In genomic region chr2:148658807-148659722, GRCh38 we compare ENCODE assay signal across 2 cellular contexts.
TF ChIP-seq lines count a peak whose summit lies in the region.

No MANE protein-coding gene starts in this region.

TF ChIP-seq in IMR-90, 13 proteins besides CTCF, POLR2A, EP300 and RAD21:
- TF ChIP-seq SMC3 (IDR thresholded peaks at IDR 0.05; ENCODE audit: low read depth, low read length) (no peak), RFX5 (IDR thresholded peaks at IDR 0.05; ENCODE audit: low read depth, low read length) (no peak), CHD1 (IDR thresholded peaks at IDR 0.05; ENCODE audit: low read depth, low read length) (no peak), RCOR1 (IDR thresholded peaks at IDR 0.05; ENCODE audit: insufficient replicate concordance, low read length) (no peak), NFE2L2 (IDR thresholded peaks at IDR 0.05; ENCODE audit: low read depth, low read length) (no peak), CEBPB (IDR thresholded peaks at IDR 0.05; ENCODE audit: low read depth, low read length) (no peak), FOS (IDR thresholded peaks at IDR 0.05; ENCODE audit: low read depth, low read length) (peak; percentile 78)

TF ChIP-seq in GM12878, 131 proteins besides CTCF, POLR2A, EP300 and RAD21 (continues in another document):
- TF ChIP-seq MAX (IDR thresholded peaks at IDR 0.05; ENCODE audit: low read depth, low read length): no peak
- no peak for TF ChIP-seq RCOR1 (conservative IDR thresholded peaks at IDR 0.05; ENCODE audit: low read depth, low read length)
- no peak for TF ChIP-seq ZNF274 (IDR thresholded peaks at IDR 0.05; ENCODE audit: insufficient read depth, insufficient read length)
- no peak for TF ChIP-seq EZH2 (IDR thresholded peaks at IDR 0.05; ENCODE audit: borderline replicate concordance, control insufficient read depth, low read depth, low read length)
- TF ChIP-seq SIN3A (IDR thresholded peaks at IDR 0.05; ENCODE audit: low read depth, low read length): no peak
- TF ChIP-seq, protein P1, sequence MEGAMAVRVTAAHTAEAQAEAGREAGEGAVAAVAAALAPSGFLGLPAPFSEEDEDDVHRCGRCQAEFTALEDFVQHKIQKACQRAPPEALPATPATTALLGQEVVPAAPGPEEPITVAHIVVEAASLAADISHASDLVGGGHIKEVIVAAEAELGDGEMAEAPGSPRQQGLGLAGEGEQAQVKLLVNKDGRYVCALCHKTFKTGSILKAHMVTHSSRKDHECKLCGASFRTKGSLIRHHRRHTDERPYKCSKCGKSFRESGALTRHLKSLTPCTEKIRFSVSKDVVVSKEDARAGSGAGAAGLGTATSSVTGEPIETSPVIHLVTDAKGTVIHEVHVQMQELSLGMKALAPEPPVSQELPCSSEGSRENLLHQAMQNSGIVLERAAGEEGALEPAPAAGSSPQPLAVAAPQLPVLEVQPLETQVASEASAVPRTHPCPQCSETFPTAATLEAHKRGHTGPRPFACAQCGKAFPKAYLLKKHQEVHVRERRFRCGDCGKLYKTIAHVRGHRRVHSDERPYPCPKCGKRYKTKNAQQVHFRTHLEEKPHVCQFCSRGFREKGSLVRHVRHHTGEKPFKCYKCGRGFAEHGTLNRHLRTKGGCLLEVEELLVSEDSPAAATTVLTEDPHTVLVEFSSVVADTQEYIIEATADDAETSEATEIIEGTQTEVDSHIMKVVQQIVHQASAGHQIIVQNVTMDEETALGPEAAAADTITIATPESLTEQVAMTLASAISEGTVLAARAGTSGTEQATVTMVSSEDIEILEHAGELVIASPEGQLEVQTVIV (IDR thresholded peaks at IDR 0.05; ENCODE audit: borderline replicate concordance, partially characterized antibody): no peak
- TF ChIP-seq ZNF207 (IDR thresholded peaks at IDR 0.05; ENCODE audit: borderline replicate concordance): no peak
- TF ChIP-seq SMC3 (IDR thresholded peaks at IDR 0.05; ENCODE audit: borderline replicate concordance, low read length): no peak
- TF ChIP-seq NFYA (IDR thresholded peaks at IDR 0.05; ENCODE audit: borderline replicate concordance, low read depth, low read length): no peak
- no peak for TF ChIP-seq ESRRA (IDR thresholded peaks at IDR 0.05; ENCODE audit: low read length)
- no peak for TF ChIP-seq IRF4 (IDR thresholded peaks at IDR 0.05; ENCODE audit: low read depth, low read length)
- peak; percentile 84 for TF ChIP-seq SPI1 (IDR thresholded peaks at IDR 0.05; ENCODE audit: borderline replicate concordance, insufficient read depth, low read depth, low read length)
- TF ChIP-seq ZBED1 (IDR thresholded peaks at IDR 0.05; ENCODE audit: borderline replicate concordance): no peak
- no peak for TF ChIP-seq ZNF24 (IDR thresholded peaks at IDR 0.05)
- TF ChIP-seq ETV6 (conservative IDR thresholded peaks at IDR 0.05 in 1 of 2, IDR thresholded peaks at IDR 0.05 in 1 of 2; ENCODE audit: borderline replicate concordance in 1 of 2, low read depth in 1 of 2): no peak
- no peak for TF ChIP-seq SREBF1 (IDR thresholded peaks at IDR 0.05; ENCODE audit: low read length)
- TF ChIP-seq, protein P2, sequence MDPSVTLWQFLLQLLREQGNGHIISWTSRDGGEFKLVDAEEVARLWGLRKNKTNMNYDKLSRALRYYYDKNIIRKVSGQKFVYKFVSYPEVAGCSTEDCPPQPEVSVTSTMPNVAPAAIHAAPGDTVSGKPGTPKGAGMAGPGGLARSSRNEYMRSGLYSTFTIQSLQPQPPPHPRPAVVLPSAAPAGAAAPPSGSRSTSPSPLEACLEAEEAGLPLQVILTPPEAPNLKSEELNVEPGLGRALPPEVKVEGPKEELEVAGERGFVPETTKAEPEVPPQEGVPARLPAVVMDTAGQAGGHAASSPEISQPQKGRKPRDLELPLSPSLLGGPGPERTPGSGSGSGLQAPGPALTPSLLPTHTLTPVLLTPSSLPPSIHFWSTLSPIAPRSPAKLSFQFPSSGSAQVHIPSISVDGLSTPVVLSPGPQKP (IDR thresholded peaks at IDR 0.05; ENCODE audit: low read depth, low read length): no peak
- TF ChIP-seq ZNF384 (IDR thresholded peaks at IDR 0.05; ENCODE audit: borderline replicate concordance, low read depth, low read length): no peak
- no peak for TF ChIP-seq NBN (IDR thresholded peaks at IDR 0.05)
- peak; percentile 82 for TF ChIP-seq MTA2 (IDR thresholded peaks at IDR 0.05; ENCODE audit: low read depth)
- TF ChIP-seq, protein P3, sequence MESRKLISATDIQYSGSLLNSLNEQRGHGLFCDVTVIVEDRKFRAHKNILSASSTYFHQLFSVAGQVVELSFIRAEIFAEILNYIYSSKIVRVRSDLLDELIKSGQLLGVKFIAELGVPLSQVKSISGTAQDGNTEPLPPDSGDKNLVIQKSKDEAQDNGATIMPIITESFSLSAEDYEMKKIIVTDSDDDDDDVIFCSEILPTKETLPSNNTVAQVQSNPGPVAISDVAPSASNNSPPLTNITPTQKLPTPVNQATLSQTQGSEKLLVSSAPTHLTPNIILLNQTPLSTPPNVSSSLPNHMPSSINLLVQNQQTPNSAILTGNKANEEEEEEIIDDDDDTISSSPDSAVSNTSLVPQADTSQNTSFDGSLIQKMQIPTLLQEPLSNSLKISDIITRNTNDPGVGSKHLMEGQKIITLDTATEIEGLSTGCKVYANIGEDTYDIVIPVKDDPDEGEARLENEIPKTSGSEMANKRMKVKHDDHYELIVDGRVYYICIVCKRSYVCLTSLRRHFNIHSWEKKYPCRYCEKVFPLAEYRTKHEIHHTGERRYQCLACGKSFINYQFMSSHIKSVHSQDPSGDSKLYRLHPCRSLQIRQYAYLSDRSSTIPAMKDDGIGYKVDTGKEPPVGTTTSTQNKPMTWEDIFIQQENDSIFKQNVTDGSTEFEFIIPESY (IDR thresholded peaks at IDR 0.05): no peak
- no peak for TF ChIP-seq PKNOX1 (IDR thresholded peaks at IDR 0.05)
- TF ChIP-seq CHD4 (IDR thresholded peaks at IDR 0.05): no peak
- no peak for TF ChIP-seq CHD2 (IDR thresholded peaks at IDR 0.05; ENCODE audit: borderline replicate concordance, low read depth, low read length)
- TF ChIP-seq CBX5 (IDR thresholded peaks at IDR 0.05; ENCODE audit: low read depth): no peak
- no peak for TF ChIP-seq NR2C1 (IDR thresholded peaks at IDR 0.05)
- TF ChIP-seq, protein P4, sequence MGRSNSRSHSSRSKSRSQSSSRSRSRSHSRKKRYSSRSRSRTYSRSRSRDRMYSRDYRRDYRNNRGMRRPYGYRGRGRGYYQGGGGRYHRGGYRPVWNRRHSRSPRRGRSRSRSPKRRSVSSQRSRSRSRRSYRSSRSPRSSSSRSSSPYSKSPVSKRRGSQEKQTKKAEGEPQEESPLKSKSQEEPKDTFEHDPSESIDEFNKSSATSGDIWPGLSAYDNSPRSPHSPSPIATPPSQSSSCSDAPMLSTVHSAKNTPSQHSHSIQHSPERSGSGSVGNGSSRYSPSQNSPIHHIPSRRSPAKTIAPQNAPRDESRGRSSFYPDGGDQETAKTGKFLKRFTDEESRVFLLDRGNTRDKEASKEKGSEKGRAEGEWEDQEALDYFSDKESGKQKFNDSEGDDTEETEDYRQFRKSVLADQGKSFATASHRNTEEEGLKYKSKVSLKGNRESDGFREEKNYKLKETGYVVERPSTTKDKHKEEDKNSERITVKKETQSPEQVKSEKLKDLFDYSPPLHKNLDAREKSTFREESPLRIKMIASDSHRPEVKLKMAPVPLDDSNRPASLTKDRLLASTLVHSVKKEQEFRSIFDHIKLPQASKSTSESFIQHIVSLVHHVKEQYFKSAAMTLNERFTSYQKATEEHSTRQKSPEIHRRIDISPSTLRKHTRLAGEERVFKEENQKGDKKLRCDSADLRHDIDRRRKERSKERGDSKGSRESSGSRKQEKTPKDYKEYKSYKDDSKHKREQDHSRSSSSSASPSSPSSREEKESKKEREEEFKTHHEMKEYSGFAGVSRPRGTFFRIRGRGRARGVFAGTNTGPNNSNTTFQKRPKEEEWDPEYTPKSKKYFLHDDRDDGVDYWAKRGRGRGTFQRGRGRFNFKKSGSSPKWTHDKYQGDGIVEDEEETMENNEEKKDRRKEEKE (IDR thresholded peaks at IDR 0.05): no peak
- TF ChIP-seq POLR2AphosphoS5 (IDR thresholded peaks at IDR 0.05; ENCODE audit: low read length): no peak
- TF ChIP-seq NFIC (IDR thresholded peaks at IDR 0.05; ENCODE audit: low read depth, low read length): no peak; the same call in 1 of the 2 replicates
- no peak for TF ChIP-seq EED (IDR thresholded peaks at IDR 0.05; ENCODE audit: low read depth)
- TF ChIP-seq BCL11A (IDR thresholded peaks at IDR 0.05; ENCODE audit: low read depth, low read length): 0 out of 2 replicates have a peak, but pooled peaks have one; percentile 18
- TF ChIP-seq CREM (IDR thresholded peaks at IDR 0.05; ENCODE audit: low read depth): no peak
- TF ChIP-seq RFX5 (IDR thresholded peaks at IDR 0.05; ENCODE audit: low read depth, low read length): no peak
- peak; percentile 86 for TF ChIP-seq IKZF2 (IDR thresholded peaks at IDR 0.05)
- TF ChIP-seq, protein P5, sequence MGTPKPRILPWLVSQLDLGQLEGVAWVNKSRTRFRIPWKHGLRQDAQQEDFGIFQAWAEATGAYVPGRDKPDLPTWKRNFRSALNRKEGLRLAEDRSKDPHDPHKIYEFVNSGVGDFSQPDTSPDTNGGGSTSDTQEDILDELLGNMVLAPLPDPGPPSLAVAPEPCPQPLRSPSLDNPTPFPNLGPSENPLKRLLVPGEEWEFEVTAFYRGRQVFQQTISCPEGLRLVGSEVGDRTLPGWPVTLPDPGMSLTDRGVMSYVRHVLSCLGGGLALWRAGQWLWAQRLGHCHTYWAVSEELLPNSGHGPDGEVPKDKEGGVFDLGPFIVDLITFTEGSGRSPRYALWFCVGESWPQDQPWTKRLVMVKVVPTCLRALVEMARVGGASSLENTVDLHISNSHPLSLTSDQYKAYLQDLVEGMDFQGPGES (IDR thresholded peaks at IDR 0.05): no peak
- TF ChIP-seq TCF7 (IDR thresholded peaks at IDR 0.05; ENCODE audit: borderline replicate concordance): no peak
- no peak for TF ChIP-seq POLR2AphosphoS2 (IDR thresholded peaks at IDR 0.05; ENCODE audit: low read depth, low read length)
- TF ChIP-seq, protein P6, sequence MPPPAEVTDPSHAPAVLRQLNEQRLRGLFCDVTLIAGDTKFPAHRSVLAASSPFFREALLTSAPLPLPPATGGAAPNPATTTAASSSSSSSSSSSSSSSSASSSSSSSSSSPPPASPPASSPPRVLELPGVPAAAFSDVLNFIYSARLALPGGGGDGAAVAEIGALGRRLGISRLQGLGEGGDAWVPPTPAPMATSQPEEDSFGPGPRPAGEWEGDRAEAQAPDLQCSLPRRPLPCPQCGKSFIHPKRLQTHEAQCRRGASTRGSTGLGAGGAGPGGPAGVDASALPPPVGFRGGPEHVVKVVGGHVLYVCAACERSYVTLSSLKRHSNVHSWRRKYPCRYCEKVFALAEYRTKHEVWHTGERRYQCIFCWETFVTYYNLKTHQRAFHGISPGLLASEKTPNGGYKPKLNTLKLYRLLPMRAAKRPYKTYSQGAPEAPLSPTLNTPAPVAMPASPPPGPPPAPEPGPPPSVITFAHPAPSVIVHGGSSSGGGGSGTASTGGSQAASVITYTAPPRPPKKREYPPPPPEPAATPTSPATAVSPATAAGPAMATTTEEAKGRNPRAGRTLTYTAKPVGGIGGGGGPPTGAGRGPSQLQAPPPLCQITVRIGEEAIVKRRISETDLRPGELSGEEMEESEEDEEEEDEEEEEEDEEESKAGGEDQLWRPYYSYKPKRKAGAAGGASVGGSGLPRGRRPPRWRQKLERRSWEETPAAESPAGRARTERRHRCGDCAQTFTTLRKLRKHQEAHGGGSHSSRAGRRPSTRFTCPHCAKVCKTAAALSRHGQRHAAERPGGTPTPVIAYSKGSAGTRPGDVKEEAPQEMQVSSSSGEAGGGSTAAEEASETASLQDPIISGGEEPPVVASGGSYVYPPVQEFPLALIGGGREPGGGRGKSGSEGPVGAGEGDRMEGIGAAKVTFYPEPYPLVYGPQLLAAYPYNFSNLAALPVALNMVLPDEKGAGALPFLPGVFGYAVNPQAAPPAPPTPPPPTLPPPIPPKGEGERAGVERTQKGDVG (CRISPR knock-in tag; IDR thresholded peaks at IDR 0.05): no peak
- TF ChIP-seq MEF2B (IDR thresholded peaks at IDR 0.05; ENCODE audit: partially characterized antibody, poor library complexity, severe bottlenecking): no peak
- TF ChIP-seq ZNF622 (IDR thresholded peaks at IDR 0.05): no peak
- TF ChIP-seq TCF3 (IDR thresholded peaks at IDR 0.05; ENCODE audit: borderline replicate concordance, insufficient read depth, low read depth, low read length): no peak
- TF ChIP-seq ZZZ3 (IDR thresholded peaks at IDR 0.05; ENCODE audit: control insufficient read depth, insufficient read length, low read depth): no peak
- no peak for TF ChIP-seq MXI1 (IDR thresholded peaks at IDR 0.05; ENCODE audit: low read depth, low read length)
- TF ChIP-seq SUPT20H (IDR thresholded peaks at IDR 0.05; ENCODE audit: borderline replicate concordance, control insufficient read depth, low read depth, low read length): no peak
- TF ChIP-seq, protein P7, sequence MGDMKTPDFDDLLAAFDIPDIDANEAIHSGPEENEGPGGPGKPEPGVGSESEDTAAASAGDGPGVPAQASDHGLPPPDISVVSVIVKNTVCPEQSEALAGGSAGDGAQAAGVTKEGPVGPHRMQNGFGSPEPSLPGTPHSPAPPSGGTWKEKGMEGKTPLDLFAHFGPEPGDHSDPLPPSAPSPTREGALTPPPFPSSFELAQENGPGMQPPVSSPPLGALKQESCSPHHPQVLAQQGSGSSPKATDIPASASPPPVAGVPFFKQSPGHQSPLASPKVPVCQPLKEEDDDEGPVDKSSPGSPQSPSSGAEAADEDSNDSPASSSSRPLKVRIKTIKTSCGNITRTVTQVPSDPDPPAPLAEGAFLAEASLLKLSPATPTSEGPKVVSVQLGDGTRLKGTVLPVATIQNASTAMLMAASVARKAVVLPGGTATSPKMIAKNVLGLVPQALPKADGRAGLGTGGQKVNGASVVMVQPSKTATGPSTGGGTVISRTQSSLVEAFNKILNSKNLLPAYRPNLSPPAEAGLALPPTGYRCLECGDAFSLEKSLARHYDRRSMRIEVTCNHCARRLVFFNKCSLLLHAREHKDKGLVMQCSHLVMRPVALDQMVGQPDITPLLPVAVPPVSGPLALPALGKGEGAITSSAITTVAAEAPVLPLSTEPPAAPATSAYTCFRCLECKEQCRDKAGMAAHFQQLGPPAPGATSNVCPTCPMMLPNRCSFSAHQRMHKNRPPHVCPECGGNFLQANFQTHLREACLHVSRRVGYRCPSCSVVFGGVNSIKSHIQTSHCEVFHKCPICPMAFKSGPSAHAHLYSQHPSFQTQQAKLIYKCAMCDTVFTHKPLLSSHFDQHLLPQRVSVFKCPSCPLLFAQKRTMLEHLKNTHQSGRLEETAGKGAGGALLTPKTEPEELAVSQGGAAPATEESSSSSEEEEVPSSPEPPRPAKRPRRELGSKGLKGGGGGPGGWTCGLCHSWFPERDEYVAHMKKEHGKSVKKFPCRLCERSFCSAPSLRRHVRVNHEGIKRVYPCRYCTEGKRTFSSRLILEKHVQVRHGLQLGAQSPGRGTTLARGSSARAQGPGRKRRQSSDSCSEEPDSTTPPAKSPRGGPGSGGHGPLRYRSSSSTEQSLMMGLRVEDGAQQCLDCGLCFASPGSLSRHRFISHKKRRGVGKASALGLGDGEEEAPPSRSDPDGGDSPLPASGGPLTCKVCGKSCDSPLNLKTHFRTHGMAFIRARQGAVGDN (IDR thresholded peaks at IDR 0.05): no peak
